4 cellular contexts compared by ENCODE assay signal in the genomic region with DNA sequence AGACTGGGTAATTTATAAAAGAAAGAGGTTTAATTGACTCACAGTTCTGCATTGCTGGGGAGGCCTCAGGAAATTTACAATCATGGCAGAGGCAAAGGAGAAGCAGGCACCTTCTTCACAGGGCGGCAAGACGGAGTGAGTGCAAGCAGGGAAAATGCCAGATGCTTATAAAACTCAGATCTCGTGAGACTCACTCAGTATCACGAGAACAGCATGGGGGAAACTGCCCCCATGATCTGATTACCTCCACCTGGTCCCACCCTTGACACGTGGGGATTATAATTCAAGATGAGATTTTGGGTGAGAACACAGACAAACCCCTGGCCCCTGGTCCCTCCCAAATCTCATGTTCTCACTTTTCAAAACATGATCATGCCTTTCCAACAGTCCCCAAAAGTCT. TPM values are rescaled to one million over a fixed set of nuclear protein-coding genes. Genes with fewer than 3 reads are reported as not detected.
"Had no signal": no experiment of that assay in that cellular context is flagged by ENCODE, and none has a peak within 500 bp of the region (broad histone marks: within the 10 kb centered on the region; RNA-seq: fewer than 3 reads in every experiment).

No MANE protein-coding gene starts in this region.

RNA-seq across cellular contexts. Expression of gene DEFB118, which starts 4.1 kb away (rescaled TPM):
- total RNA-seq: LHCN-M2, M059J, MCF 10A, NCI-H460 had no signal

RNA-seq across cellular contexts. Expression of gene DEFB119, which starts 26.1 kb away (rescaled TPM):
- total RNA-seq: LHCN-M2, M059J, MCF 10A, NCI-H460 had no signal

RNA-seq across cellular contexts. Expression of gene DEFB121, which starts 41.7 kb away (rescaled TPM):
- total RNA-seq: LHCN-M2, M059J, MCF 10A, NCI-H460 had no signal

RNA-seq across cellular contexts. Expression of gene DEFB116, which starts 55.9 kb away (rescaled TPM):
- total RNA-seq: LHCN-M2, M059J, MCF 10A, NCI-H460 had no signal
